In the genomic region with DNA sequence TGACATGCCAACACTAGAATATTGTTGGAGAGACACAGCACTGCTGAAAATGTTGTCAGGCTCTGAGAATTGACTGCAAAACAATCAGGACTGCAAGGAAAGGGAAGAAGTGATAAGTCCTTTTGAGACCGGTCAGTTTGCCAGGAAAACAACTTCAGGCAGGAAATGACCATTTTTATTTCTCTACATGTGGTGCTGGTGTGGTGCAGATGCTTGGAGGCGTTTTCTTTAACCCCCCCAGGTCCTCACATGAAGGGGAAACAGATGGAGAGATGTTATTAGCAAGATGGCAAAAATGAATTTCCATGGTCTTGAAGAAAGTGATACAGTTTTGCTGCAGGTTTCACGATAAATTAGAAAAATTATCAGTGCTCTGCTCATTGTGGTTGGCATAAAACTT, we compare ENCODE assay signal across 1 cellular context.
TF ChIP-seq lines count a peak whose summit lies in the region.

No MANE protein-coding gene starts in this region.

TF ChIP-seq in endothelial cell of umbilical vein, 7 proteins besides CTCF, POLR2A, EP300 and RAD21:
- TF ChIP-seq, protein P1, sequence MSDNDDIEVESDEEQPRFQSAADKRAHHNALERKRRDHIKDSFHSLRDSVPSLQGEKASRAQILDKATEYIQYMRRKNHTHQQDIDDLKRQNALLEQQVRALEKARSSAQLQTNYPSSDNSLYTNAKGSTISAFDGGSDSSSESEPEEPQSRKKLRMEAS (IDR thresholded peaks at IDR 0.05; ENCODE audit: insufficient read depth, insufficient read length), result no peak
- TF ChIP-seq POLR2AphosphoS5 (IDR thresholded peaks at IDR 0.05; ENCODE audit: insufficient read depth, low read depth, low read length) (peak; percentile 52), JUN (IDR thresholded peaks at IDR 0.05; ENCODE audit: borderline replicate concordance, insufficient read depth, insufficient read length, low read depth) (peak; percentile 35), EZH2 (IDR thresholded peaks at IDR 0.05; ENCODE audit: borderline replicate concordance, low read depth, low read length, severe bottlenecking) (no peak), FOS (IDR thresholded peaks at IDR 0.05; ENCODE audit: borderline replicate concordance, insufficient read depth, low read length) (peak; percentile 11), MYC (IDR thresholded peaks at IDR 0.05; ENCODE audit: low read depth, low read length) (no peak), GATA2 (IDR thresholded peaks at IDR 0.05; ENCODE audit: insufficient read depth, insufficient read length, low read depth, low read length) (peak; percentile 41)
